13 cellular contexts compared by ENCODE assay signal in the genomic region with DNA sequence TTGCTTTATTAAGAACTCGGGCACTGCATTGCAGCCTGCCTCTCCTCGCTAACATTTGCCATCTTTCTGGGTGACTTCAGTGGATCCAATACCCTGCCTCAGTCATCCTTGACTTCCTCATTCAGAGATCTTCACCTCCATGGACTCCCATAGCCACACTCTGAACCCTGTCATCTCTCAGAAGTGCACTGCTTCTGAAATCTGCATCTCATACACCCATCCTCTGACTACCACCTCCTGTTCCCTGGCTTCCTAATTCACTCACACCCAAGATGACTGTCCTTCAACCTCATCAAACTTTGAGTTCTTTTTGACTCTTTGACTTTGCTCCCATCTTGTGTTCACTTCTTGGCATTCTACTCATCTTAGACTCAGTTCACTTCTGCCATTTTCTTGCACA. TPM values are rescaled to one million over a fixed set of nuclear protein-coding genes. Genes with fewer than 3 reads are reported as not detected.
DNase-seq lines count a peak whose midpoint lies in the region; ATAC-seq and TF ChIP-seq lines count a peak whose summit lies in the region.
"Had no signal": no experiment of that assay in that cellular context is flagged by ENCODE, and none has a peak within 500 bp of the region (broad histone marks: within the 10 kb centered on the region; RNA-seq: fewer than 3 reads in every experiment).

No MANE protein-coding gene starts in this region.

- H3K9me3 Mint-ChIP-seq in activated T-cell treated with anti-CD3 and anti-CD28 coated beads, Interleukin-2, amount 50 U/mL, for 72 hours = no peaks in the 10 kb centered on the region
- H3K9me3 Mint-ChIP-seq: effector memory CD8-positive, alpha-beta T cell; stimulated activated naive CD8-positive, alpha-beta T cell treated with anti-CD3 and anti-CD28 coated beads, Interleukin-15, Interleukin-2, amounts not matched to agents 100 ng/mL and 50 ng/mL, for 24 hours; WTC11 had no signal

- intact Hi-C loops in left ventricle myocardium inferior (cut with micrococcal nuclease) = no loop called here
- intact Hi-C loops in upper lobe of right lung (cut with DNase I) = no loop called here

- H3K4me1 Mint-ChIP-seq in activated T-cell treated with anti-CD3 and anti-CD28 coated beads, Interleukin-2, amount 50 U/mL, for 72 hours (ENCODE audit: low read depth) = no peaks in the 10 kb centered on the region
- H3K4me1 Mint-ChIP-seq: WTC11 had no signal

- no peaks in the 10 kb centered on the region for H3K36me3 Mint-ChIP-seq in activated T-cell treated with anti-CD3 and anti-CD28 coated beads, Interleukin-2, amount 50 U/mL, for 72 hours (ENCODE audit: insufficient read depth in 2 of 2)
- H3K36me3 Mint-ChIP-seq: activated naive CD8-positive, alpha-beta T cell; WTC11 had no signal

- DNase-seq in activated T-cell treated with anti-CD3 and anti-CD28 coated beads, Interleukin-2, amount 50 U/mL, for 72 hours = no peak
- DNase-seq in activated T-cell treated with anti-CD3 and anti-CD28 coated beads, Interleukin-2, amount 50 U/mL, for 48 hours = no peak
- DNase-seq in HL-60 (ENCODE audit: low read depth in 1 of 2, low spot score in 1 of 2) (peak in 1 of 2 experiments; percentile 14), SKM-1 (lab: John Stamatoyannopoulos, UW; ENCODE audit: unreplicated experiment) (no peak), left ventricle myocardium inferior (no peak), upper lobe of right lung (no peak)
- DNase-seq in stimulated activated naive CD8-positive, alpha-beta T cell treated with anti-CD3 and anti-CD28 coated beads, Interleukin-15, Interleukin-2, amounts not matched to agents 100 U/mL and 50 U/mL, for 24 hours = no peak
- DNase-seq: PC-9 had no signal

- H3K4me1 ChIP-seq in left ventricle myocardium inferior (no peaks in the 10 kb centered on the region), upper lobe of right lung (no peaks in the 10 kb centered on the region)

- peak overlapping the region; percentile 90 for H3K27ac ChIP-seq in HL-60 (replicated peaks)
- H3K27ac ChIP-seq in left ventricle myocardium inferior (replicated peaks) = no peak overlapping the region
- H3K27ac ChIP-seq in upper lobe of right lung = no peak overlapping the region
- H3K27ac ChIP-seq: PC-9 had no signal

- H3K4me3 ChIP-seq in HL-60 (replicated peaks; ENCODE audit: insufficient read depth, low read length) (no peak overlapping the region), left ventricle myocardium inferior (no peak overlapping the region), upper lobe of right lung (no peak overlapping the region)
- H3K4me3 ChIP-seq: PC-9 had no signal

- no peak overlapping the region for H3K27ac Mint-ChIP-seq in activated T-cell treated with anti-CD3 and anti-CD28 coated beads, Interleukin-2, amount 50 U/mL, for 72 hours
- H3K27ac Mint-ChIP-seq: activated naive CD8-positive, alpha-beta T cell; effector memory CD8-positive, alpha-beta T cell; WTC11 had no signal

- H3K27me3 ChIP-seq in HL-60 (ENCODE audit: insufficient read depth, poor library complexity, severe bottlenecking) (no peaks in the 10 kb centered on the region), left ventricle myocardium inferior (ENCODE audit: low read depth) (no peaks in the 10 kb centered on the region), upper lobe of right lung (no peaks in the 10 kb centered on the region)

- H3K27me3 Mint-ChIP-seq in activated T-cell treated with anti-CD3 and anti-CD28 coated beads, Interleukin-2, amount 50 U/mL, for 72 hours (ENCODE audit: low read depth) = peaks cover 5% of the 10 kb centered on the region
- H3K27me3 Mint-ChIP-seq: activated naive CD8-positive, alpha-beta T cell; effector memory CD8-positive, alpha-beta T cell; stimulated activated naive CD8-positive, alpha-beta T cell treated with anti-CD3 and anti-CD28 coated beads, Interleukin-15, Interleukin-2, amounts not matched to agents 100 ng/mL and 50 ng/mL, for 24 hours had no signal

- no peaks in the 10 kb centered on the region for H3K9me3 ChIP-seq in left ventricle myocardium inferior (replicated peaks)
- no peaks in the 10 kb centered on the region for H3K9me3 ChIP-seq in upper lobe of right lung

- peak; percentile 84 to 94 for ATAC-seq in activated T-cell treated with anti-CD3 and anti-CD28 coated beads, Interleukin-2, amount 50 U/mL, for 72 hours (replicated peaks in 1 of 2)
- ATAC-seq in HG02610 (IDR thresholded peaks at IDR 0.05; ENCODE audit: unreplicated experiment) = peak; percentile 31
- ATAC-seq in stimulated activated naive CD8-positive, alpha-beta T cell treated with anti-CD3 and anti-CD28 coated beads, Interleukin-15, Interleukin-2, amounts not matched to agents 100 U/mL and 50 U/mL, for 24 hours = peak; percentile 33
- no peak for ATAC-seq in upper lobe of right lung
- ATAC-seq: WTC11 had no signal

- TF ChIP-seq CTCF in HL-60 (IDR thresholded peaks at IDR 0.05; ENCODE audit: insufficient read depth, low read length) (no peak), left ventricle myocardium inferior (IDR thresholded peaks at IDR 0.05; ENCODE audit: borderline replicate concordance) (no peak), upper lobe of right lung (IDR thresholded peaks at IDR 0.05) (no peak)

- no peak overlapping the region for H3K4me3 Mint-ChIP-seq in activated T-cell treated with anti-CD3 and anti-CD28 coated beads, Interleukin-2, amount 50 U/mL, for 72 hours
- H3K4me3 Mint-ChIP-seq: effector memory CD8-positive, alpha-beta T cell; stimulated activated naive CD8-positive, alpha-beta T cell treated with anti-CD3 and anti-CD28 coated beads, Interleukin-15, Interleukin-2, amounts not matched to agents 100 ng/mL and 50 ng/mL, for 24 hours; WTC11 had no signal

- no peaks in the 10 kb centered on the region for H3K36me3 ChIP-seq in left ventricle myocardium inferior
- no peaks in the 10 kb centered on the region for H3K36me3 ChIP-seq in upper lobe of right lung

RNA-seq across cellular contexts. Expression of a gene that starts 25.3 kb away (rescaled TPM):
- under 1 TPM; 0.38 to 0.39 TPM for total RNA-seq in activated T-cell treated with anti-CD3 and anti-CD28 coated beads, Interleukin-2, amount 50 U/mL, for 72 hours
- total RNA-seq in left ventricle myocardium inferior (18.7 TPM), upper lobe of right lung (225 TPM)

Comparison
In these comparisons a context has a peak if more than half of its experiments do, and no peak if none do; other contexts are left out.
1. RNA of a gene that starts 25.3 kb away (total RNA-seq): 225 TPM in upper lobe of right lung (single experiment) and 18.7 TPM in left ventricle myocardium inferior (single experiment); 0.38 to 0.39 TPM in activated T-cell treated with anti-CD3 and anti-CD28 coated beads, Interleukin-2, amount 50 U/mL, for 72 hours; every median in the first group is over 10 times any median in the second.